In genomic region chr1:176888471-176889032, GRCh38 we compare ENCODE assay signal across 17 cellular contexts.
DNase-seq lines count a peak whose midpoint lies in the region; ATAC-seq and TF ChIP-seq lines count a peak whose summit lies in the region.
"Had no signal": no experiment of that assay in that cellular context is flagged by ENCODE, and none has a peak within 500 bp of the region (broad histone marks: within the 10 kb centered on the region; RNA-seq: fewer than 3 reads in every experiment).

No MANE protein-coding gene starts in this region.

- POLR2A ChIA-PET in WTC11 (lab: Charles Lee), result no interaction called here

- intact Hi-C loops in left ventricle myocardium superior (cut with micrococcal nuclease), result no loop called here

- H3K27ac Mint-ChIP-seq in WTC11, result no peak overlapping the region
- H3K27ac Mint-ChIP-seq: CD4-positive, CD25-positive, alpha-beta regulatory T cell; HFFc6 had no signal

- DNase-seq in NCI-H1417 (lab: John Stamatoyannopoulos, UW) (peak in 2 of 3 experiments; percentile 4 to 65), NCI-H1417 treated with DMSO at 0.1 percent for 48 hours (lab: John Stamatoyannopoulos, UW) (no peak), caudate nucleus (lab: John Stamatoyannopoulos, UW) (peak in 31 of 61 donors; percentile 7 to 86 (median 41)), left ventricle myocardium superior (no peak), renal cortical epithelial cell (ENCODE audit: low read depth) (peak; percentile 22), WTC11 (ENCODE audit: low spot score) (no peak), NCI-H1105 treated with DMSO at 0.1 percent for 48 hours (lab: John Stamatoyannopoulos, UW) (no peak)
- DNase-seq: AML-193; Calu3; CD4-positive, CD25-positive, alpha-beta regulatory T cell; DMS 273 treated with DMSO at 0.1 percent for 48 hours; DMS79; HCEC 1CT; HFFc6 had no signal

- no peaks in the 10 kb centered on the region for H3K4me1 Mint-ChIP-seq in WTC11
- H3K4me1 Mint-ChIP-seq: CD4-positive, CD25-positive, alpha-beta regulatory T cell had no signal

- peak; percentile 83 for ATAC-seq in left ventricle myocardium superior
- ATAC-seq in WTC11, result no peak
- ATAC-seq: HepG2 had no signal

- H3K9me3 Mint-ChIP-seq in WTC11, result no peaks in the 10 kb centered on the region
- H3K9me3 Mint-ChIP-seq: HFFc6 had no signal

- no peaks in the 10 kb centered on the region for H3K36me3 Mint-ChIP-seq in WTC11
- H3K36me3 Mint-ChIP-seq: CD4-positive, CD25-positive, alpha-beta regulatory T cell had no signal

- CTCF ChIA-PET in WTC11 (lab: Charles Lee), result interaction anchor here (1.0 kb wide), 1 partner anchor 10 kb away, joined by 3 read pairs; no protein-coding TSS in a partner anchor

- H3K27ac ChIP-seq in caudate nucleus (ENCODE audit: low read depth, low read length), result peak overlapping the region; percentile 68
- H3K27ac ChIP-seq: 22Rv1; BLaER1 treated with 17β-estradiol and CSF1 and Interleukin-3, amounts not matched to agents 10 nM and 100 nM had no signal

- TF ChIP-seq CTCF in WTC11 (IDR thresholded peaks at IDR 0.05), result no peak

- H3K4me3 Mint-ChIP-seq in WTC11, result no peak overlapping the region
- H3K4me3 Mint-ChIP-seq: CD4-positive, CD25-positive, alpha-beta regulatory T cell; HFFc6 had no signal

- no peaks in the 10 kb centered on the region for H3K27me3 Mint-ChIP-seq in WTC11 (ENCODE audit: low read depth)

TF ChIP-seq in WTC11, 78 proteins besides CTCF, POLR2A, EP300 and RAD21:
- TF ChIP-seq ZBTB21 (CRISPR knock-in tag; IDR thresholded peaks at IDR 0.05; ENCODE audit: borderline replicate concordance) (no peak), ETV6 (CRISPR knock-in tag; IDR thresholded peaks at IDR 0.05) (no peak), NFYB (CRISPR knock-in tag; conservative IDR thresholded peaks at IDR 0.05; ENCODE audit: low read depth) (no peak), MXD4 (CRISPR knock-in tag; IDR thresholded peaks at IDR 0.05; ENCODE audit: borderline replicate concordance) (no peak), ATF3 (CRISPR knock-in tag; conservative IDR thresholded peaks at IDR 0.05) (no peak), FOXP1 (CRISPR knock-in tag; IDR thresholded peaks at IDR 0.05; ENCODE audit: borderline replicate concordance) (no peak), MYBL2 (CRISPR knock-in tag; IDR thresholded peaks at IDR 0.05) (no peak), USF1 (CRISPR knock-in tag; IDR thresholded peaks at IDR 0.05) (no peak), GRHL2 (CRISPR knock-in tag; IDR thresholded peaks at IDR 0.05; ENCODE audit: insufficient replicate concordance, severe bottlenecking) (no peak), NR2C2 (CRISPR knock-in tag; IDR thresholded peaks at IDR 0.05) (no peak), TEAD1 (CRISPR knock-in tag; IDR thresholded peaks at IDR 0.05) (no peak), NFATC4 (CRISPR knock-in tag; IDR thresholded peaks at IDR 0.05) (no peak), CDX4 (CRISPR knock-in tag; IDR thresholded peaks at IDR 0.05; ENCODE audit: borderline replicate concordance) (no peak), ZSCAN18 (CRISPR knock-in tag; IDR thresholded peaks at IDR 0.05) (no peak), RORB (CRISPR knock-in tag; IDR thresholded peaks at IDR 0.05) (no peak), ZNF423 (CRISPR knock-in tag; IDR thresholded peaks at IDR 0.05) (no peak), PRDM15 (CRISPR knock-in tag; IDR thresholded peaks at IDR 0.05) (no peak), SP1 (CRISPR knock-in tag; conservative IDR thresholded peaks at IDR 0.05) (no peak), ZNF219 (CRISPR knock-in tag; IDR thresholded peaks at IDR 0.05; ENCODE audit: borderline replicate concordance) (no peak), FOXK1 (CRISPR knock-in tag; IDR thresholded peaks at IDR 0.05) (no peak)

Comparison
In these comparisons a context has a peak if more than half of its experiments do, and no peak if none do; other contexts are left out.
1. DNase-seq: peak in NCI-H1417 (2 of 3), caudate nucleus (31 of 61) and renal cortical epithelial cell (single experiment); none in NCI-H1417 treated with DMSO at 0.1 percent for 48 hours (single experiment), left ventricle myocardium superior (single experiment), WTC11 (single experiment) and NCI-H1105 treated with DMSO at 0.1 percent for 48 hours (single experiment).